Comparison of ENCODE assay signal across 9 cellular contexts in the genomic region with DNA sequence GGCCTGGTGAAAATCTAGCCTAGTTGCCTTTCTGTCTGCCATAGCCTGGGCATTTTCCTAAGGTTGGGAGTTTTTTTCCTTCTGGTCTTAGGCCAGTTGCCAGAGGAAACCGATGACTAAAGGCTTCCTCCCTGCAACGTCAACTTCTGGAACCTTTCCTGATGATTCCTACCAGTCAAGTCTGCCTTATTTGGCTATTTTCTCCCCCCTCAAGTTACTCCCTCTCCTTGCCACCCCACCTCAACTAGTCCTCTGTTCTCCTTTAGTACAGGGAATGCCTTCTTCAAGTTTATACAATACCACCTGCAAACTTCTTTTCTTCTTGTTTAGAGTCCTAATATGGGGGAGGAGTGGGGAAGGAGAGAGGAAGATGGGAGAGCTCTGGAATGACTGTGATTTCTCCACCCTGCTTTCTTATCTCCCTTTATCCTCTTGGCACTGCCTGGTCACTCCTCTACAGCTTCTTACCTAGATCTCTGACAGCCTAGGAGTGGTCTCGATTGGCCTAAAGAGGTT. TPM values are rescaled to one million over a fixed set of nuclear protein-coding genes. Genes with fewer than 3 reads are reported as not detected.
A peak's percentile ranks its signal among the peaks of the same experiment; 100 is the strongest.
DNase-seq lines count a peak whose midpoint lies in the region; ATAC-seq and TF ChIP-seq lines count a peak whose summit lies in the region.
"Had no signal": no experiment of that assay in that cellular context is flagged by ENCODE, and none has a peak within 500 bp of the region (broad histone marks: within the 10 kb centered on the region; RNA-seq: fewer than 3 reads in every experiment).

No MANE protein-coding gene starts in this region.

- H3K27ac ChIP-seq in AG04450 (ENCODE audit: low read depth, low read length), result peak overlapping the region; percentile 78
- peak overlapping the region; percentile 50 to 88 for H3K27ac ChIP-seq in coronary artery
- H3K27ac ChIP-seq: SK-N-MC had no signal

- TF ChIP-seq CTCF in AG04450 (IDR thresholded peaks at IDR 0.05; ENCODE audit: low read depth, low read length), result no peak
- no peak for TF ChIP-seq CTCF in coronary artery (IDR thresholded peaks at IDR 0.05)

- CTCF ChIA-PET in AG04450 (lab: Charles Lee), result no interaction called here

- no peaks in the 10 kb centered on the region for H3K9me3 ChIP-seq in AG04450 (ENCODE audit: control insufficient read depth, insufficient read depth, low read length)

- H3K4me3 ChIP-seq in AG04450 (ENCODE audit: low read depth, low read length) (no peak overlapping the region), coronary artery (peak overlapping the region; percentile 38)
- H3K4me3 ChIP-seq: SK-N-MC had no signal

- POLR2A ChIA-PET in AG04450 (lab: Yijun Ruan, JAX), result no interaction called here

- H3K27me3 ChIP-seq in AG04450 (ENCODE audit: control insufficient read depth, insufficient read depth, low read length), result no peaks in the 10 kb centered on the region

- DNase-seq in AG04450 (ENCODE audit: low read depth, low spot score), result peak; percentile 80
- DNase-seq in LoVo (ENCODE audit: low spot score), result peak; percentile 7
- DNase-seq in coronary artery (ENCODE audit: low spot score), result peak; percentile 77
- DNase-seq in myocyte (ENCODE audit: low read depth), result peak; percentile 87
- DNase-seq in retina, result no peak
- no peak for DNase-seq in SIG-M5 treated with dmso at 0.1 percent for 504 hours (lab: John Stamatoyannopoulos, UW; ENCODE audit: unreplicated experiment)
- no peak for DNase-seq in NOMO-1 treated with dmso at 0.1 percent for 144 hours (lab: John Stamatoyannopoulos, UW; ENCODE audit: unreplicated experiment)

- no peak for ATAC-seq in HG02678 (IDR thresholded peaks at IDR 0.05; ENCODE audit: unreplicated experiment)

RNA-seq across cellular contexts. Expression of a gene that starts 10.6 kb away (rescaled TPM):
- polyA plus RNA-seq in AG04450 (2011; rRNA removed), result 484 and 493 TPM in 2 replicates
- 464 and 491 TPM in 2 replicates for polyA minus RNA-seq in AG04450 (2011; rRNA and poly(A)+ RNA removed)
- total RNA-seq in myocyte, result 175 and 207 TPM in 2 replicates
- 306 TPM for polyA plus RNA-seq in myocyte (2012)

Comparison
In these comparisons a context has a peak if more than half of its experiments do, and no peak if none do; other contexts are left out.
1. DNase-seq: peak in AG04450 (single experiment), LoVo (single experiment), coronary artery (single experiment) and myocyte (single experiment); none in retina (single experiment), SIG-M5 treated with dmso at 0.1 percent for 504 hours (single experiment) and NOMO-1 treated with dmso at 0.1 percent for 144 hours (single experiment).